In the genomic region with DNA sequence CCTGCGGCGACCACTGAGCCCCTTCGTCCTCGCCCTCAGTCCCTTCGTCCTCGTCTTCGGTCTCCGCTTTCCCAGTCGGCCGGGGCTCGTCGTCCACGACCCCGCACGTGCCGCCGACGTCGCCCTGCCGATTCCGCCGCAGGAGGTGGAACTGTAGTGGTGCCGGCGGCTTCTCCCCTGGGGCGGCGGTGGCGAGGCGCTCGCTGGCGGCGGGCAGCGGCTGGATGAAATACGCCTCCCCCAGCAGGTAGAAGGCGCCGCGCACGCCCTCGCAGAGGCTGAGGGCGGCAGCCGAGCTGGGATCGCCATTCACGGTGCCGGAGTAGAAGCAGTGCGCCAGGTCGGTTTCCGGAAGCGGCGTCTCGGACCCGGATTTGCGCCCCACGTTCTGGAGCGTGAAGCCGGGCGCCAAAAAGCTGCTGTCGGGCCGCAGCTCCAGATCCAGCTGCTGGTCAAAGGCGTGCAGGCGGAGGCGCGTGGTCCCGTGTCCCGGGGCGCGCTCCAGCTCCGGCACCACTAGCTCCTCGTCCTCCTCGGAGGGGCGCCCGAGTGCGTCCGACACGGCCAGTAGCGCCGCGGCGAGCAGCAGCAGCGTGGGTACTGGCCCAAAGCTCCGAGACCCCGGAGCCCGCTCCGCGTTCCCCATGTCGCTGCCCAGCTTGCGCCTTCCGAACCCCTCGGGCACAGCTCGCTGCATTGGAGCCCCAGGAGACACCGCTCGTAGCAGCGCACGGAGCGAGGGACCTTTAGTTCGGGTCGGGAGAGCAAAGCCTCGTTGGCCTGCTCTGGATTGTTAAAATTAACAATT, we compare ENCODE assay signal across 8 cellular contexts. TPM values are rescaled to one million over a fixed set of nuclear protein-coding genes. Genes with fewer than 3 reads are reported as not detected.
DNase-seq lines count a peak whose midpoint lies in the region; ATAC-seq and TF ChIP-seq lines count a peak whose summit lies in the region.

No MANE protein-coding gene starts in this region.

- DNase-seq in NCI-H2227 (lab: John Stamatoyannopoulos, UW; ENCODE audit: unreplicated experiment) (peak; percentile 37), NCI-H2227 treated with DMSO at 0.1 percent for 48 hours (lab: John Stamatoyannopoulos, UW) (no peak), SK-MEL-5 (ENCODE audit: low read depth, low spot score) (peak; percentile 40), endodermal cell (peak; percentile 72), memory B cell (ENCODE audit: low spot score in 2 of 2) (no peak), testis (peak; percentile 59), SIG-M5 treated with dmso at 0.1 percent for 504 hours (lab: John Stamatoyannopoulos, UW; ENCODE audit: unreplicated experiment) (no peak)

- TF ChIP-seq CTCF in endodermal cell (conservative IDR thresholded peaks at IDR 0.05) (no peak), testis (IDR thresholded peaks at IDR 0.05) (peak in 1 of 3 experiments; percentile 5)

- intact Hi-C loops in testis (cut with DNase I; ENCODE audit: low total_unique reads): loop anchor here (5.0 to 10.0 kb wide), 2 partner anchors 858 to 1900 kb away; no protein-coding TSS in a partner anchor

- H3K27me3 ChIP-seq in endodermal cell (ENCODE audit: control insufficient read depth, insufficient read depth, low read length, poor library complexity, severe bottlenecking) (peaks cover 12% of the 10 kb centered on the region), testis (no peaks in the 10 kb centered on the region)

- TF ChIP-seq POLR2A in testis (IDR thresholded peaks at IDR 0.05): no peak

- H3K36me3 Mint-ChIP-seq in endodermal cell (ENCODE audit: low read depth) (peaks cover 31% of the 10 kb centered on the region), memory B cell (peaks cover 1% of the 10 kb centered on the region)

- peaks cover 17% of the 10 kb centered on the region for H3K27me3 Mint-ChIP-seq in endodermal cell (ENCODE audit: insufficient read depth)
- H3K27me3 Mint-ChIP-seq in memory B cell: peaks cover 36% of the 10 kb centered on the region

- H3K9me3 ChIP-seq in endodermal cell (ENCODE audit: control insufficient read depth, low read length) (no peaks in the 10 kb centered on the region), testis (no peaks in the 10 kb centered on the region)

- in situ Hi-C loops in SK-MEL-5 (cut with HindIII; ENCODE audit: low pct_unique_long_range_greater_than_20kb, low sequenced_read_pairs): no loop called here

- H3K4me3 Mint-ChIP-seq in endodermal cell (peak overlapping the region; percentile 80), memory B cell (peak overlapping the region; percentile 57)

- H3K4me1 Mint-ChIP-seq in endodermal cell: peaks cover 24% of the 10 kb centered on the region
- peaks cover 23% of the 10 kb centered on the region for H3K4me1 Mint-ChIP-seq in memory B cell

- peak overlapping the region; percentile 87 for H3K9ac ChIP-seq in endodermal cell (ENCODE audit: extremely low read depth, low read length, poor library complexity, severe bottlenecking)

- H3K9me3 Mint-ChIP-seq in endodermal cell: peaks cover 2% of the 10 kb centered on the region
- peaks cover 3% of the 10 kb centered on the region for H3K9me3 Mint-ChIP-seq in memory B cell

- ATAC-seq in memory B cell (ENCODE audit: low read depth) (no peak), HG03135 (IDR thresholded peaks at IDR 0.05; ENCODE audit: unreplicated experiment) (no peak)

- H3K4me1 ChIP-seq in endodermal cell (ENCODE audit: control insufficient read depth, insufficient read depth, low read length) (no peaks in the 10 kb centered on the region), testis (peaks cover 4% of the 10 kb centered on the region)

- H3K36me3 ChIP-seq in endodermal cell (ENCODE audit: control insufficient read depth, insufficient read depth, low read length) (peaks cover 30% of the 10 kb centered on the region), testis (ENCODE audit: low read depth, missing control alignments) (no peaks in the 10 kb centered on the region)

- H3K27ac ChIP-seq in endodermal cell (ENCODE audit: low read depth, low read length) (peak overlapping the region; percentile 3), testis (peak overlapping the region; percentile 75 to 93)

- H3K4me3 ChIP-seq in endodermal cell (ENCODE audit: low read length) (peak overlapping the region; percentile 93), testis (peak overlapping the region; percentile 76 to 91)

- 0% methylated on average over 30 to 96 of the region's 96 CpGs for WGBS in endodermal cell (ENCODE audit: insufficient coverage in 1 of 2, insufficient read length in 1 of 2), 2 experiments
- 0 to 1% methylated on average over 16 to 75 of the region's 96 CpGs for WGBS in testis, 2 donors

- H3K27ac Mint-ChIP-seq in endodermal cell (peak overlapping the region; percentile 94), memory B cell (no peak overlapping the region)

RNA-seq across cellular contexts. Expression of a gene that starts 0.7 kb away (rescaled TPM):
- total RNA-seq in SK-MEL-5 (2014; rRNA removed; shearing (Covaris generic)): 14.0 and 15.9 TPM in 2 replicates
- polyA plus RNA-seq in SK-MEL-5 (2015; cell fraction: cytosol; rRNA removed): 11.0 and 14.5 TPM in 2 replicates
- 43.7 and 69.3 TPM in 2 replicates for polyA plus RNA-seq in SK-MEL-5 (2015; cell fraction: nucleus; rRNA removed)
- total RNA-seq in endodermal cell (10 to 100 TPM; 24.2 to 24.3 TPM), testis (10 to 100 TPM; 31.3 to 33.7 TPM)
- 12.8 TPM for polyA plus RNA-seq in endodermal cell (2013, experiment 1 of 2)
- 11.3 TPM for polyA plus RNA-seq in endodermal cell (2013, experiment 2 of 2)
- 15.9 TPM for polyA plus RNA-seq in testis (ENCODE audit: insufficient read depth, low read depth, low replicate concordance)

Comparison
In these comparisons a context has a peak if more than half of its experiments do, and no peak if none do; other contexts are left out.
1. DNase-seq: peak in NCI-H2227 (single experiment), SK-MEL-5 (single experiment), endodermal cell (single experiment) and testis (single experiment); none in NCI-H2227 treated with DMSO at 0.1 percent for 48 hours (single experiment), memory B cell (0 of 2) and SIG-M5 treated with dmso at 0.1 percent for 504 hours (single experiment).